21 cellular contexts compared by ENCODE assay signal in the genomic region with DNA sequence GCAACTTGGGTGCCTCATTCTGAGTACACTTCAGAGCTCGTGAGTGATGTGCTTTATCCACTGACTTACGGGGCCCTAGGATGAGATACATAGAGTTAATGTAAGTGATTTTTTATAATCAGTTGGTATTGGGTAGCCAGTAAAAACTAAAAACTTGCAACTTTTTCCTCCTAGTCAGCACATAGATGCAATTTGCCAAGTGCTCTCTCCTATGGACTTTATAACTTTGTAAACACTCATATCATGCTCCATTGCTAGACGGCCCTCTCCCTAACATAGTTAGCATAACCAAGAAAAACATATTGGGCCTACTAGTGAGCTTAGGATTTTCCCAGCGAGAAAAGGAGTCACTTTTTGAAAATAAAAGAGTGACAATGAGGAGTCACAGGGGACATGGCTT.
"Had no signal": no experiment of that assay in that cellular context is flagged by ENCODE, and none has a peak within 500 bp of the region (broad histone marks: within the 10 kb centered on the region; RNA-seq: fewer than 3 reads in every experiment).

No MANE protein-coding gene starts in this region.

- H3K4me3 ChIP-seq: SJSA1, SK-N-MC had no signal

- DNase-seq: KBM-7, MV-4-11, NCI-H1048, NCI-H1105, NCI-H1417, NCI-H1436 treated with DMSO at 0.1 percent for 48 hours, NCI-H1694, NCI-H187 treated with DMSO at 0.1 percent for 48 hours, NCI-H2081, NCI-H2107, NCI-H226, NCI-H446, NCI-H510A, NCI-H524 treated with DMSO at 0.1 percent for 48 hours, NCI-H69, NCI-H774, Right ventricle myocardium superior, RPMI8226, SIG-M5 had no signal

- H3K4me1 ChIP-seq: SJSA1 had no signal

- H3K27me3 ChIP-seq: SJSA1 had no signal

- H3K36me3 ChIP-seq: SJSA1 had no signal

- H3K27ac ChIP-seq: SJSA1, SK-N-MC had no signal

- H3K9me3 ChIP-seq: SJSA1 had no signal
